Comparison of ENCODE assay signal across 1 cellular context in genomic region chr11:63915961-63916836, GRCh38.
TF ChIP-seq lines count a peak whose summit lies in the region.

No MANE protein-coding gene starts in this region.

TF ChIP-seq in K562, 482 proteins besides CTCF, POLR2A, EP300 and RAD21 (continued from another document):
- TF ChIP-seq SRF (CRISPR knock-in tag; IDR thresholded peaks at IDR 0.05): peak in 1 of 2 experiments; percentile 35; a peak in 1 of 4 replicates
- peak; percentile 17; the same call in 1 of the 2 replicates for TF ChIP-seq NFIC (IDR thresholded peaks at IDR 0.05)
- TF ChIP-seq RBBP5 (IDR thresholded peaks at IDR 0.05; ENCODE audit: borderline replicate concordance, insufficient read depth, low read length, poor library complexity, severe bottlenecking): peak; percentile 13
- TF ChIP-seq ZC3H4 (CRISPR knock-in tag; IDR thresholded peaks at IDR 0.05; ENCODE audit: borderline replicate concordance): 0 out of 2 replicates have a peak, but pooled peaks have one; percentile 53
- TF ChIP-seq CBX1 (IDR thresholded peaks at IDR 0.05; ENCODE audit: low read depth): 0 out of 2 replicates have a peak, but pooled peaks have one; percentile 19
- TF ChIP-seq NRF1 (conservative IDR thresholded peaks at IDR 0.05 in 1 of 2, IDR thresholded peaks at IDR 0.05 in 1 of 2): 0 out of 4 replicates have a peak, but pooled peaks of 1 of the 2 experiments have one; percentile 11
- TF ChIP-seq PTRF (tag; IDR thresholded peaks at IDR 0.05): no peak
- TF ChIP-seq CHD4 (IDR thresholded peaks at IDR 0.05; ENCODE audit: insufficient read depth, insufficient replicate concordance, low read depth, low read length, poor library complexity, severe bottlenecking): peak; percentile 26
- TF ChIP-seq HNRNPL (IDR thresholded peaks at IDR 0.05; ENCODE audit: low read depth, low read length): peak; percentile 50; the same call in 1 of the 2 replicates
- TF ChIP-seq CTBP1 (IDR thresholded peaks at IDR 0.05; ENCODE audit: borderline replicate concordance): peak; percentile 42; the same call in 1 of the 2 replicates
- peak; percentile 44; the same call in 1 of the 2 replicates for TF ChIP-seq RB1 (IDR thresholded peaks at IDR 0.05; ENCODE audit: low read depth)
- no peak for TF ChIP-seq FOXK1 (CRISPR knock-in tag; IDR thresholded peaks at IDR 0.05; ENCODE audit: borderline replicate concordance)
- TF ChIP-seq FOXA1 (IDR thresholded peaks at IDR 0.05; ENCODE audit: borderline replicate concordance): no peak
- TF ChIP-seq SMC3 (conservative IDR thresholded peaks at IDR 0.05; ENCODE audit: insufficient read depth, low read depth, low read length): 0 out of 2 replicates have a peak, but pooled peaks have one; percentile 8
- peak; percentile 53 for TF ChIP-seq HMGN3 (IDR thresholded peaks at IDR 0.05; ENCODE audit: borderline replicate concordance, extremely low read depth, insufficient read length, low read depth, low read length)
- no peak for TF ChIP-seq ZNF449 (CRISPR knock-in tag; IDR thresholded peaks at IDR 0.05)
- 0 out of 2 replicates have a peak, but pooled peaks have one; percentile 34 for TF ChIP-seq CREB3L1 (IDR thresholded peaks at IDR 0.05; ENCODE audit: borderline replicate concordance, low read depth)
TF ChIP-seq in K562: peak in this region for 41.
